15 cellular contexts compared by ENCODE assay signal in genomic region chr11:8692417-8692816, GRCh38. TPM values are rescaled to one million over a fixed set of nuclear protein-coding genes. Genes with fewer than 3 reads are reported as not detected.
DNase-seq lines count a peak whose midpoint lies in the region; ATAC-seq and TF ChIP-seq lines count a peak whose summit lies in the region.
"Had no signal": no experiment of that assay in that cellular context is flagged by ENCODE, and none has a peak within 500 bp of the region (broad histone marks: within the 10 kb centered on the region; RNA-seq: fewer than 3 reads in every experiment).

No MANE protein-coding gene starts in this region.

- peaks cover 25% of the 10 kb centered on the region for H3K4me1 Mint-ChIP-seq in activated naive CD4-positive, alpha-beta T cell treated with anti-CD3 and anti-CD28 coated beads, Interleukin-2, amount 50 U/mL, for 24 hours
- H3K4me1 Mint-ChIP-seq in activated naive CD4-positive, alpha-beta T cell treated with anti-CD3 and anti-CD28 coated beads for 36 hours (ENCODE audit: low read depth) = peaks cover 20% of the 10 kb centered on the region
- peaks cover 20 to 25% of the 10 kb centered on the region in 2 donors for H3K4me1 Mint-ChIP-seq in effector memory CD8-positive, alpha-beta T cell (ENCODE audit: low read depth in 2 of 2)

- H3K36me3 Mint-ChIP-seq in activated naive CD4-positive, alpha-beta T cell treated with anti-CD3 and anti-CD28 coated beads, Interleukin-2, amount 50 U/mL, for 24 hours = peaks cover 12% of the 10 kb centered on the region
- peaks cover 28% of the 10 kb centered on the region for H3K36me3 Mint-ChIP-seq in activated naive CD4-positive, alpha-beta T cell treated with anti-CD3 and anti-CD28 coated beads for 36 hours (ENCODE audit: low read depth)
- H3K36me3 Mint-ChIP-seq in effector memory CD8-positive, alpha-beta T cell (ENCODE audit: insufficient read depth) = peaks cover 24% of the 10 kb centered on the region

- no peak overlapping the region for H3K4me3 Mint-ChIP-seq in activated naive CD4-positive, alpha-beta T cell treated with anti-CD3 and anti-CD28 coated beads, Interleukin-2, amount 50 U/mL, for 24 hours
- no peak overlapping the region for H3K4me3 Mint-ChIP-seq in activated naive CD4-positive, alpha-beta T cell treated with anti-CD3 and anti-CD28 coated beads for 36 hours
- no peak overlapping the region for H3K4me3 Mint-ChIP-seq in effector memory CD8-positive, alpha-beta T cell
- H3K4me3 Mint-ChIP-seq: CD14-positive monocyte had no signal

- peak overlapping the region; percentile 13 for H3K4me3 ChIP-seq in adipocyte (ENCODE audit: low read length)
- H3K4me3 ChIP-seq in tibial artery = no peak overlapping the region

- no peaks in the 10 kb centered on the region for H3K9me3 Mint-ChIP-seq in activated naive CD4-positive, alpha-beta T cell treated with anti-CD3 and anti-CD28 coated beads, Interleukin-2, amount 50 U/mL, for 24 hours
- H3K9me3 Mint-ChIP-seq in activated naive CD4-positive, alpha-beta T cell treated with anti-CD3 and anti-CD28 coated beads for 36 hours = no peaks in the 10 kb centered on the region
- H3K9me3 Mint-ChIP-seq in effector memory CD8-positive, alpha-beta T cell = no peaks in the 10 kb centered on the region
- H3K9me3 Mint-ChIP-seq: CD14-positive monocyte had no signal

- TF ChIP-seq POLR2A in erythroblast (IDR thresholded peaks at IDR 0.05; ENCODE audit: low read length) = peak; percentile 8

- H3K4me1 ChIP-seq in adipocyte (ENCODE audit: control insufficient read depth, insufficient read depth, low read length) (peaks cover 40% of the 10 kb centered on the region), tibial artery (peaks cover 0 to 33% (median 16%) of the 10 kb centered on the region in 4 donors)

- H3K9me3 ChIP-seq in adipocyte (ENCODE audit: control insufficient read depth, low read length) (no peaks in the 10 kb centered on the region), tibial artery (no peaks in the 10 kb centered on the region)

- H3K9ac ChIP-seq in adipocyte (ENCODE audit: low read length) = no peak overlapping the region

- intact Hi-C loops in activated naive CD4-positive, alpha-beta T cell treated with anti-CD3 and anti-CD28 coated beads for 36 hours (cut with micrococcal nuclease) = no loop called here
- intact Hi-C loops in tibial artery (cut with DNase I; ENCODE audit: low total_unique reads) = no loop called here

- CTCF ChIA-PET in activated naive CD4-positive, alpha-beta T cell treated with anti-CD3 and anti-CD28 coated beads for 36 hours (lab: Charles Lee) = interaction anchor here (0.7 kb wide), 1 partner anchor 13 kb away, joined by 3 read pairs; no protein-coding TSS in a partner anchor

- no peak for DNase-seq in activated naive CD4-positive, alpha-beta T cell treated with anti-CD3 and anti-CD28 coated beads for 36 hours
- DNase-seq in adipocyte (ENCODE audit: low read depth) = no peak
- no peak for DNase-seq in erythroblast (lab: John Stamatoyannopoulos, UW)
- no peak for DNase-seq in tibial artery
- DNase-seq in putamen (ENCODE audit: low spot score) = no peak
- no peak for DNase-seq in effector memory CD8-positive, alpha-beta T cell
- no peak for DNase-seq in MV-4-11 (lab: John Stamatoyannopoulos, UW)
- DNase-seq: COR-L47, EL, NCI-H187 treated with DMSO at 0.1 percent for 48 hours, NCI-H446, NCI-H69, SHP77 had no signal

- H3K36me3 ChIP-seq in adipocyte (ENCODE audit: control insufficient read depth, insufficient read depth, low read length, severe bottlenecking) = peaks cover 50% of the 10 kb centered on the region
- H3K36me3 ChIP-seq in tibial artery = peaks cover 58 to 65% (median 58%) of the 10 kb centered on the region in 3 donors

- no peaks in the 10 kb centered on the region for H3K27me3 Mint-ChIP-seq in activated naive CD4-positive, alpha-beta T cell treated with anti-CD3 and anti-CD28 coated beads, Interleukin-2, amount 50 U/mL, for 24 hours
- no peaks in the 10 kb centered on the region for H3K27me3 Mint-ChIP-seq in activated naive CD4-positive, alpha-beta T cell treated with anti-CD3 and anti-CD28 coated beads for 36 hours (ENCODE audit: low read depth)
- no peaks in the 10 kb centered on the region for H3K27me3 Mint-ChIP-seq in effector memory CD8-positive, alpha-beta T cell

- peak overlapping the region; percentile 5 to 69 for H3K27ac ChIP-seq in tibial artery

- H3K27me3 ChIP-seq in adipocyte (replicated peaks; ENCODE audit: control insufficient read depth, insufficient read depth, low read length) (no peaks in the 10 kb centered on the region), tibial artery (no peaks in the 10 kb centered on the region)

- H3K27ac Mint-ChIP-seq in activated naive CD4-positive, alpha-beta T cell treated with anti-CD3 and anti-CD28 coated beads, Interleukin-2, amount 50 U/mL, for 24 hours = peak overlapping the region; percentile 5
- H3K27ac Mint-ChIP-seq in activated naive CD4-positive, alpha-beta T cell treated with anti-CD3 and anti-CD28 coated beads for 36 hours = no peak overlapping the region
- H3K27ac Mint-ChIP-seq in effector memory CD8-positive, alpha-beta T cell = no peak overlapping the region

- no peak for ATAC-seq in effector memory CD8-positive, alpha-beta T cell (replicated peaks)

- no peak for TF ChIP-seq CTCF in tibial artery (IDR thresholded peaks at IDR 0.05)

RNA-seq across cellular contexts. Expression of gene RPL27A, which starts 9.8 kb away (rescaled TPM):
- total RNA-seq in activated naive CD4-positive, alpha-beta T cell treated with anti-CD3 and anti-CD28 coated beads for 36 hours = 1,000 to 10,000 TPM; 1,157 to 1,188 TPM

RNA-seq across cellular contexts. Expression of gene TRIM66, which starts 10.0 kb away (rescaled TPM):
- 10 to 100 TPM; 16.4 to 19.1 TPM for total RNA-seq in activated naive CD4-positive, alpha-beta T cell treated with anti-CD3 and anti-CD28 coated beads for 36 hours
